In the genomic region with DNA sequence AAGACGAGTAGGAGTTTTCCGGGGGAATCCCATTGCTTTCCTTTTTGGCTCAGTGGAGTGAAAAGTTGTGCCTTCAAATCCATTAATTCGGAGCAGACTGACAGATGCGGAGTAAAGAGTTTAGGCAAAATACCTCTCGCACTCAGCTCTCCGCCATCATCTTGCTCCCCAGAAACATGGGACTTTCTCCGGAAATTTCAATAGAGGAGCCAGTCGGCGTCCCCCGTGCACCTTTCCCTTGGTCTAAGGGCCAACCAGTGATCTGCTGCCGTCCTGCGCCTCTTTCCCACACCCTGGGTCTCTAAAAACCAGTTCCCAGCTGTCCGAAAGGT, we compare ENCODE assay signal across 8 cellular contexts. TPM values are rescaled to one million over a fixed set of nuclear protein-coding genes. Genes with fewer than 3 reads are reported as not detected.
A peak's percentile ranks its signal among the peaks of the same experiment; 100 is the strongest.
DNase-seq lines count a peak whose midpoint lies in the region; ATAC-seq and TF ChIP-seq lines count a peak whose summit lies in the region.

No MANE protein-coding gene starts in this region.

- WGBS in suprapubic skin, result under 1% methylated on average over 12 of the region's 13 CpGs

- H3K27ac ChIP-seq in KOPT-K1 (ENCODE audit: low read depth, low read length, poor library complexity, severe bottlenecking) (peak overlapping the region; percentile 82), suprapubic skin (peak overlapping the region; percentile 95)

- H3K4me3 ChIP-seq in astrocyte of the cerebellum (ENCODE audit: low read depth, low read length) (peak overlapping the region; percentile 96), suprapubic skin (peak overlapping the region; percentile 85)

- in situ Hi-C loops in astrocyte of the cerebellum (cut with HindIII; ENCODE audit: low sequenced_read_pairs), result no loop called here

- TF ChIP-seq CTCF in astrocyte of the cerebellum (IDR thresholded peaks at IDR 0.05; ENCODE audit: low read depth, low read length, missing control alignments) (no peak), suprapubic skin (IDR thresholded peaks at IDR 0.05) (no peak)

- ATAC-seq in GM21825 (IDR thresholded peaks at IDR 0.05; ENCODE audit: unreplicated experiment), result peak; percentile 39

- H3K9me3 ChIP-seq in KOPT-K1 (ENCODE audit: insufficient read depth, low read length, poor library complexity, severe bottlenecking) (no peaks in the 10 kb centered on the region), suprapubic skin (no peaks in the 10 kb centered on the region)

- peaks cover 38% of the 10 kb centered on the region for H3K36me3 ChIP-seq in KOPT-K1 (ENCODE audit: insufficient read depth, low read length)
- H3K36me3 ChIP-seq in suprapubic skin, result peaks cover 14% of the 10 kb centered on the region

- TF ChIP-seq POLR2A in suprapubic skin (IDR thresholded peaks at IDR 0.05), result no peak

- TF ChIP-seq EP300 in suprapubic skin (IDR thresholded peaks at IDR 0.05), result no peak

- H3K4me1 ChIP-seq in suprapubic skin, result peaks cover 35% of the 10 kb centered on the region

- H3K27me3 ChIP-seq in suprapubic skin, result no peaks in the 10 kb centered on the region

- DNase-seq in NCI-H510A treated with DMSO at 0.1 percent for 48 hours (lab: John Stamatoyannopoulos, UW) (peak; percentile 83), NCI-H510A (lab: John Stamatoyannopoulos, UW) (no peak), astrocyte of the cerebellum (ENCODE audit: low read depth) (no peak), kidney glomerular epithelial cell (lab: John Stamatoyannopoulos, UW) (peak; percentile 70), suprapubic skin (ENCODE audit: low spot score in 2 of 2) (no peak), globus pallidus (ENCODE audit: low spot score) (no peak)

RNA-seq across cellular contexts. Expression of a gene that starts 0.3 kb away (rescaled TPM):
- 10 to 100 TPM in 1 of 4 donors, 1 to 10 TPM in 3; 3.9 to 18.0 (median 5.1) TPM for total RNA-seq in suprapubic skin

RNA-seq across cellular contexts. Expression of a gene that starts 0.4 kb away (rescaled TPM):
- 10 to 100 TPM; 24.5 to 36.0 (median 25.5) TPM for total RNA-seq in suprapubic skin

RNA-seq across cellular contexts. Expression of a gene that starts 43.9 kb away (rescaled TPM):
- 10 to 100 TPM; 10.9 to 15.5 (median 11.7) TPM for total RNA-seq in suprapubic skin

Comparison
In these comparisons a context has a peak if more than half of its experiments do, and no peak if none do; other contexts are left out.
1. DNase-seq: peak in NCI-H510A treated with DMSO at 0.1 percent for 48 hours (single experiment) and kidney glomerular epithelial cell (single experiment); none in NCI-H510A (single experiment), astrocyte of the cerebellum (single experiment), suprapubic skin (0 of 2) and globus pallidus (single experiment).